Comparison of ENCODE assay signal across 8 cellular contexts in genomic region chr20:25247100-25247665, GRCh38. TPM values are rescaled to one million over a fixed set of nuclear protein-coding genes. Genes with fewer than 3 reads are reported as not detected.
DNase-seq lines count a peak whose midpoint lies in the region; ATAC-seq and TF ChIP-seq lines count a peak whose summit lies in the region.

No MANE protein-coding gene starts in this region.

- H3K4me2 ChIP-seq in osteoblast (ENCODE audit: insufficient read depth, low read length): peak overlapping the region; percentile 91

- ATAC-seq in HG03066 (IDR thresholded peaks at IDR 0.05; ENCODE audit: low read depth, unreplicated experiment) (peak; percentile 16), left cardiac atrium (peak; percentile 68 to 78)

- DNase-seq in AG08395 (ENCODE audit: low spot score) (peak; percentile 61), NCI-H748 treated with DMSO at 0.1 percent for 48 hours (lab: John Stamatoyannopoulos, UW) (peak; percentile 62), amniotic stem cell (lab: John Stamatoyannopoulos, UW) (peak; percentile 53), left cardiac atrium (peak; percentile 81), osteoblast (ENCODE audit: insufficient read length, low spot score, missing footprints) (peak; percentile 95), GM19238 (ENCODE audit: insufficient read length, low spot score) (no peak)

- H3K79me2 ChIP-seq in osteoblast (ENCODE audit: insufficient read depth, low read length): peaks cover 39% of the 10 kb centered on the region

- H3K4me1 ChIP-seq in osteoblast (ENCODE audit: insufficient read depth, low read length): peaks cover 45% of the 10 kb centered on the region

- H4K20me1 ChIP-seq in osteoblast (ENCODE audit: insufficient read depth, low read length): peaks cover 34% of the 10 kb centered on the region

- H3K27ac ChIP-seq in osteoblast (ENCODE audit: low read depth, low read length): peak overlapping the region; percentile 73

- no peaks in the 10 kb centered on the region for H3K9me3 ChIP-seq in osteoblast (ENCODE audit: low read depth, low read length)

- intact Hi-C loops in left cardiac atrium (cut with DNase I): loop anchor here in 1 of 2 donors (5.0 kb wide), 1 partner anchor 50 kb away; the partner anchor contains the start of gene ENTPD6

- H2AFZ ChIP-seq in osteoblast (ENCODE audit: low read length): peak overlapping the region; percentile 84

- peak overlapping the region; percentile 87 for H3K4me3 ChIP-seq in osteoblast (ENCODE audit: insufficient read depth, low read length)

- TF ChIP-seq CTCF in GM12873 (IDR thresholded peaks at IDR 0.05; ENCODE audit: insufficient read depth, low read depth, low read length, missing control alignments): peak; percentile 31
- peak; percentile 70 for TF ChIP-seq CTCF in osteoblast (IDR thresholded peaks at IDR 0.05; ENCODE audit: extremely low read depth, low read depth, low read length)

- H3K36me3 ChIP-seq in osteoblast (ENCODE audit: insufficient read depth, low read length): no peaks in the 10 kb centered on the region

- H3K27me3 ChIP-seq in osteoblast (ENCODE audit: insufficient read depth, low read length): no peaks in the 10 kb centered on the region

RNA-seq across cellular contexts. Expression of gene PYGB, which starts 0.7 kb away (rescaled TPM):
- 100 to 1,000 TPM; 103 to 152 TPM for total RNA-seq in left cardiac atrium
- 191 and 194 TPM in 2 replicates for total RNA-seq in osteoblast

RNA-seq across cellular contexts. Expression of gene ENTPD6, which starts 51.7 kb away (rescaled TPM):
- total RNA-seq in left cardiac atrium (100 to 1,000 TPM; 110 to 127 TPM), osteoblast (50.7 and 55.1 TPM in 2 replicates)
